In the genomic region with DNA sequence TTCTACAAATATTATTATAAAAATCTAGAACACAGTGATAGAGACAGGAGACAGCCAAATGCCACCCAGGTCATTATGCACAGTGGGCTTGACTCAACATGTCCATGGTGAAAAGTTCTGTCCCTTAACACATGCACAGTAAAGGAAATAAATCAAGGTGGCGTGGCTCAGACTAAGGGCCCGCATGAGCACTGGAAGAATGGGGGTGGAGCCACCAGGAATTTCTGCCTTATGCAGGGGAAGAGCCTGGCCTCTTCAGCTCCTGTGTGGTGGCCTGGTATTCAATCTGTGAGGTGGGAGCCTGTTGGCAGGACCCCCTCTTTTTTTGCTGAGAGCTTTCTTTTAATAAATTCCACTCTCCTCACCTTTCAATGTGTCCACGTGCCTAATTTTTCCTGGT, we compare ENCODE assay signal across 21 cellular contexts. TPM values are rescaled to one million over a fixed set of nuclear protein-coding genes. Genes with fewer than 3 reads are reported as not detected.
"Had no signal": no experiment of that assay in that cellular context is flagged by ENCODE, and none has a peak within 500 bp of the region (broad histone marks: within the 10 kb centered on the region; RNA-seq: fewer than 3 reads in every experiment).

No MANE protein-coding gene starts in this region.

- H3K9me3 ChIP-seq: heart right ventricle, left ventricle myocardium inferior, lower lobe of right lung, mucosa of descending colon, ovary, right atrium auricular region, sigmoid colon, testis, tibial nerve had no signal

- H3K36me3 ChIP-seq: ovary had no signal

- H3K4me1 ChIP-seq: heart right ventricle, left ventricle myocardium inferior, lower lobe of right lung, right atrium auricular region, sigmoid colon, testis, tibial nerve had no signal

- DNase-seq: cerebellar nuclear complex; dermis blood vessel endothelial cell; heart right ventricle; hypothalamus; left ventricle myocardium inferior; lower lobe of right lung; mucosa of descending colon; naive thymus-derived CD8-positive, alpha-beta T cell; nucleus accumbens; ovary; sigmoid colon; stimulated activated CD4-positive, alpha-beta T cell treated with anti-CD3 and anti-CD28 coated beads, Interleukin-2, amount 100 ng/mL, for 24 hours; stimulated activated CD4-positive, alpha-beta T cell treated with anti-CD3 and anti-CD28 coated beads, Interleukin-4, amount 100 ng/mL, for 4 hours; stimulated activated naive B cell treated with anti-CD40 and anti-IgM and Interleukin-4, amounts not matched to agents 10 μg/mL and 1 μg/mL and 100 μg/mL, for 72 hours; stimulated activated naive CD8-positive, alpha-beta T cell treated with anti-CD3 and anti-CD28 coated beads, Interleukin-15, amount 100 ng/mL, for 72 hours; testis had no signal

- H3K4me3 ChIP-seq: heart right ventricle, left ventricle myocardium inferior, lower lobe of right lung, mucosa of descending colon, ovary, right atrium auricular region, sigmoid colon, skin epidermis, testis, tibial nerve had no signal

- H3K27me3 ChIP-seq: heart right ventricle, ovary, right atrium auricular region, sigmoid colon, testis, tibial nerve had no signal

- H3K27ac ChIP-seq: heart right ventricle, left ventricle myocardium inferior, lower lobe of right lung, ovary, right atrium auricular region, sigmoid colon, skin epidermis, testis, tibial nerve had no signal

RNA-seq across cellular contexts. Expression of a gene that starts 38.3 kb away (rescaled TPM):
- polyA plus RNA-seq: endothelial cell of umbilical vein; keratinocyte; naive thymus-derived CD8-positive, alpha-beta T cell had no signal
